In genomic region chr1:96863449-96863848, GRCh38 we compare ENCODE assay signal across 20 cellular contexts.
DNase-seq lines count a peak whose midpoint lies in the region; ATAC-seq, FAIRE-seq and TF ChIP-seq lines count a peak whose summit lies in the region.
"Had no signal": no experiment of that assay in that cellular context is flagged by ENCODE, and none has a peak within 500 bp of the region (broad histone marks: within the 10 kb centered on the region; RNA-seq: fewer than 3 reads in every experiment).

No MANE protein-coding gene starts in this region.

- H3K9me3 Mint-ChIP-seq in neural progenitor cell = peaks cover 14% of the 10 kb centered on the region

- no peaks in the 10 kb centered on the region for H3K27me3 ChIP-seq in right cardiac atrium (ENCODE audit: control insufficient read depth, insufficient read depth)
- no peaks in the 10 kb centered on the region for H3K27me3 ChIP-seq in endothelial cell of umbilical vein (ENCODE audit: control insufficient read depth in 2 of 2, insufficient read depth in 2 of 2, low read length in 2 of 2)
- no peaks in the 10 kb centered on the region for H3K27me3 ChIP-seq in neural progenitor cell
- H3K27me3 ChIP-seq in hepatocyte = no peaks in the 10 kb centered on the region

- H2AFZ ChIP-seq in endothelial cell of umbilical vein (ENCODE audit: low read depth, low read length) (peak overlapping the region; percentile 28), neural progenitor cell (replicated peaks) (peak overlapping the region; percentile 20), hepatocyte (no peak overlapping the region)

- FAIRE-seq in endothelial cell of umbilical vein (lab: Jason Lieb, UNC) = no peak

- BruUV-seq in endothelial cell of umbilical vein (replicated peaks; lab: Mats Ljungman, UMichigan) = no TSS peak

- CTCF ChIA-PET in endothelial cell of umbilical vein (lab: Charles Lee) = no interaction called here

- no peaks in the 10 kb centered on the region for H4K20me1 ChIP-seq in endothelial cell of umbilical vein (replicated peaks; ENCODE audit: control insufficient read depth, extremely low read depth, insufficient read depth, low read length)
- H4K20me1 ChIP-seq in neural progenitor cell (ENCODE audit: low read depth) = no peaks in the 10 kb centered on the region
- no peaks in the 10 kb centered on the region for H4K20me1 ChIP-seq in hepatocyte (ENCODE audit: insufficient read depth, poor library complexity, severe bottlenecking)

- H3K27ac Mint-ChIP-seq in neural progenitor cell = no peak overlapping the region
- H3K27ac Mint-ChIP-seq: CD14-positive monocyte had no signal

- no peaks in the 10 kb centered on the region for H3K9me3 ChIP-seq in right cardiac atrium (ENCODE audit: control insufficient read depth, low read length)
- no peaks in the 10 kb centered on the region for H3K9me3 ChIP-seq in endothelial cell of umbilical vein (replicated peaks; ENCODE audit: control insufficient read depth, insufficient read depth, low read length)
- no peaks in the 10 kb centered on the region for H3K9me3 ChIP-seq in neural progenitor cell (ENCODE audit: low read depth)
- no peaks in the 10 kb centered on the region for H3K9me3 ChIP-seq in hepatocyte (ENCODE audit: low read depth)
- H3K9me3 ChIP-seq: SK-N-SH had no signal

- 77% methylated on average over 5 of the region's 5 CpGs for WGBS in right cardiac atrium
- WGBS in hepatocyte (ENCODE audit: low lambda C conversion rate, missing lambda C conversion rate) = 88% methylated on average over 5 of the region's 5 CpGs

- intact Hi-C loops in left ventricle myocardium superior (cut with micrococcal nuclease) (no loop called here), right cardiac atrium (cut with DNase I) (no loop called here), endothelial cell of umbilical vein (cut with micrococcal nuclease) (no loop called here)

- POLR2A ChIA-PET in endothelial cell of umbilical vein (lab: Charles Lee) = no interaction called here

- H3K36me3 ChIP-seq in endothelial cell of umbilical vein (ENCODE audit: control insufficient read depth in 2 of 2, extremely low read depth in 1 of 2, insufficient read depth in 2 of 2, low read length in 2 of 2) (no peaks in the 10 kb centered on the region), neural progenitor cell (no peaks in the 10 kb centered on the region), hepatocyte (replicated peaks; ENCODE audit: insufficient read depth, low read depth) (no peaks in the 10 kb centered on the region)

- no peak overlapping the region for H3K4me2 ChIP-seq in endothelial cell of umbilical vein (ENCODE audit: insufficient read depth, low read length)
- no peak overlapping the region for H3K4me2 ChIP-seq in neural progenitor cell
- no peak overlapping the region for H3K4me2 ChIP-seq in hepatocyte
- H3K4me2 ChIP-seq: SK-N-SH had no signal

- DNase-seq in left ventricle myocardium superior = peak; percentile 28
- no peak for DNase-seq in right cardiac atrium
- DNase-seq in endothelial cell of umbilical vein (ENCODE audit: low read depth, low spot score) = no peak
- no peak for DNase-seq in neural progenitor cell (ENCODE audit: low spot score)
- DNase-seq in DMS 273 treated with DMSO at 0.1 percent for 48 hours (lab: John Stamatoyannopoulos, UW) = no peak
- DNase-seq in hepatocyte (ENCODE audit: low spot score) = no peak
- DNase-seq in NCI-H187 treated with DMSO at 0.1 percent for 48 hours (lab: John Stamatoyannopoulos, UW) = no peak
- DNase-seq: DMS79, Karpas-422, NCI-H1048, NCI-H1436, NCI-H1930, NCI-H226, NCI-H510A treated with DMSO at 0.1 percent for 48 hours, NCI-H748 treated with DMSO at 0.1 percent for 48 hours, SIG-M5, SK-N-SH had no signal

- H3K79me2 ChIP-seq in endothelial cell of umbilical vein (ENCODE audit: control insufficient read depth, insufficient read depth, low read length) (no peaks in the 10 kb centered on the region), neural progenitor cell (ENCODE audit: low read depth) (no peaks in the 10 kb centered on the region), hepatocyte (no peaks in the 10 kb centered on the region)

- no peaks in the 10 kb centered on the region for H3K9me1 ChIP-seq in endothelial cell of umbilical vein (replicated peaks; ENCODE audit: control insufficient read depth, extremely low read depth, insufficient read depth, low read length)

- H3K27ac ChIP-seq in right cardiac atrium (ENCODE audit: low read length) (no peak overlapping the region), endothelial cell of umbilical vein (ENCODE audit: insufficient read depth, low read depth, low read length) (no peak overlapping the region), neural progenitor cell (no peak overlapping the region), hepatocyte (no peak overlapping the region)
- H3K27ac ChIP-seq: RWPE1 had no signal

- dilution Hi-C loops in endothelial cell of umbilical vein (cut with MboI; ENCODE audit: extremely low pct_ligation_motif_present, low sequenced_read_pairs) = no loop called here

- no peaks in the 10 kb centered on the region for H3F3A ChIP-seq in neural progenitor cell (ENCODE audit: low read depth)

- H3K4me3 Mint-ChIP-seq in neural progenitor cell = no peak overlapping the region
- H3K4me3 Mint-ChIP-seq: CD14-positive monocyte had no signal

- H3K4me1 ChIP-seq in right cardiac atrium (ENCODE audit: control insufficient read depth, insufficient read depth, low read length) (no peaks in the 10 kb centered on the region), endothelial cell of umbilical vein (ENCODE audit: control insufficient read depth, extremely low read depth, insufficient read depth, low read length) (peaks cover 10% of the 10 kb centered on the region), neural progenitor cell (no peaks in the 10 kb centered on the region), hepatocyte (ENCODE audit: insufficient read depth) (no peaks in the 10 kb centered on the region)

- no peaks in the 10 kb centered on the region for H3K36me3 Mint-ChIP-seq in neural progenitor cell
- H3K36me3 Mint-ChIP-seq: CD14-positive monocyte had no signal

- H3K9me2 ChIP-seq in hepatocyte (replicated peaks; ENCODE audit: insufficient read depth) = no peaks in the 10 kb centered on the region
- H3K9me2 ChIP-seq: SK-N-SH had no signal

- TF ChIP-seq CTCF in endothelial cell of umbilical vein (IDR thresholded peaks at IDR 0.05; ENCODE audit: extremely low read depth in 1 of 2, insufficient read depth in 1 of 2, low read depth in 1 of 2, low read length in 2 of 2) (no peak), neural progenitor cell (IDR thresholded peaks at IDR 0.05) (no peak), hepatocyte (IDR thresholded peaks at IDR 0.05; ENCODE audit: poor library complexity) (no peak)

- TF ChIP-seq POLR2A in endothelial cell of umbilical vein (IDR thresholded peaks at IDR 0.05; ENCODE audit: low read depth, low read length) = no peak

- peaks cover 3% of the 10 kb centered on the region for H3K4me1 Mint-ChIP-seq in neural progenitor cell
- H3K4me1 Mint-ChIP-seq: CD14-positive monocyte had no signal

- H3K9ac ChIP-seq in endothelial cell of umbilical vein (replicated peaks; ENCODE audit: extremely low read depth, insufficient read depth, low read length) = no peak overlapping the region
- H3K9ac ChIP-seq in neural progenitor cell = no peak overlapping the region
- H3K9ac ChIP-seq: SK-N-SH had no signal

- ATAC-seq in left ventricle myocardium superior (peak; percentile 38), right cardiac atrium (no peak), HG02981 (IDR thresholded peaks at IDR 0.05; ENCODE audit: unreplicated experiment) (no peak)

- H3K27me3 Mint-ChIP-seq in neural progenitor cell (ENCODE audit: insufficient read depth, low read depth) = peaks cover 3% of the 10 kb centered on the region

- no peak overlapping the region for H3K4me3 ChIP-seq in right cardiac atrium (ENCODE audit: low read length)
- H3K4me3 ChIP-seq in endothelial cell of umbilical vein (replicated peaks in 1 of 3; ENCODE audit: insufficient read depth in 1 of 3, low read depth in 1 of 3, low read length in 3 of 3) = no peak overlapping the region
- no peak overlapping the region for H3K4me3 ChIP-seq in neural progenitor cell
- no peak overlapping the region for H3K4me3 ChIP-seq in hepatocyte

TF ChIP-seq in endothelial cell of umbilical vein, 7 proteins besides CTCF, POLR2A, EP300 and RAD21:
- TF ChIP-seq EZH2 (IDR thresholded peaks at IDR 0.05; ENCODE audit: borderline replicate concordance, low read depth, low read length, severe bottlenecking) (no peak), GATA2 (IDR thresholded peaks at IDR 0.05; ENCODE audit: insufficient read depth, insufficient read length, low read depth, low read length) (no peak), POLR2AphosphoS5 (IDR thresholded peaks at IDR 0.05; ENCODE audit: insufficient read depth, low read depth, low read length) (no peak), FOS (IDR thresholded peaks at IDR 0.05; ENCODE audit: borderline replicate concordance, insufficient read depth, low read length) (no peak), JUN (IDR thresholded peaks at IDR 0.05; ENCODE audit: borderline replicate concordance, insufficient read depth, insufficient read length, low read depth) (no peak), MAX (IDR thresholded peaks at IDR 0.05; ENCODE audit: insufficient read depth, insufficient read length) (no peak), MYC (IDR thresholded peaks at IDR 0.05; ENCODE audit: low read depth, low read length) (no peak)
